Comparison of ENCODE assay signal across 8 cellular contexts in the genomic region with DNA sequence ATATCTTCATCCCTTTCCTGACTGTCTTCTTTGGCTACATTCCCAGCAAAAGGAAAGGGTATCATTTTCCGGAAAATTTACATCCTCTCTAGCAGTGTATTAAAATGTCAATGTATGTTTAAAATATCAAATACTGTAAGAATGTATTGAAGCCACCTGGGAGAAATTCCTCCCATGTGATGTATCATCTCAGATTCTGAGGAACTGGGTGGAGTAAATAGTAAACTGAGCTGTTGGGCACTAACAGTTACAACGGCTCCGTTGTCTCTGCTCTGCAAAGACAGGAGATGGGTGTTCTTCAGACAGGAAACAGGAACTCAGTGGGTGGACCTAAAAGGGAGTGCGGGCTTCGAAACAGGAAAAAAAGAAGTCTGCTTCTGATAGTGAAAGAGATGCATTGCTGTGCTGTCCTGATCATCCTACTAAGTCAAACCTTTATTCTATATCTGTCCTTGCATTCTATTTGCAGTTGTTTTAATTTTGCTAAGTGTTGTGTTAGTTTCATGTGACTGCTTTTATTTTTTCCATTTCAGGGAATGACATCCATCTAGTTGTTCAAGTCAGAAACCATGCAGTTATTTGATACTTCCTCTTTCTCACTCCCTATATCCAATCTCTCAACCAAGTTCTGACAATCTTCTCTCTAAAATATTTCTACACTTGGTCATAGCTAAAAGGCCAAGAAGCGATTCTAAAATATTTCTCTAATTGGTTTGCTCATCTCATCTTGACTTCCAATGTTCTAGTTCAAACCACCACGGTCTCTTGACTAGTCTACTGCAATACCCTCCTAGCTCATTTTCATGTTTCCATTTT. TPM values are rescaled to one million over a fixed set of nuclear protein-coding genes. Genes with fewer than 3 reads are reported as not detected.
A peak's percentile ranks its signal among the peaks of the same experiment; 100 is the strongest.
DNase-seq lines count a peak whose midpoint lies in the region; ATAC-seq and TF ChIP-seq lines count a peak whose summit lies in the region.

No MANE protein-coding gene starts in this region.

- DNase-seq in GM10248 (ENCODE audit: extremely low spot score), result peak; percentile 40
- peak; percentile 70 for DNase-seq in NCI-H460 (ENCODE audit: extremely low read depth, low read depth)
- DNase-seq in central memory CD4-positive, alpha-beta T cell, result peak; percentile 23
- peak; percentile 73 for DNase-seq in pons (ENCODE audit: low spot score)
- DNase-seq in stimulated activated CD4-positive, alpha-beta T cell treated with anti-CD3 and anti-CD28 coated beads, Interleukin-12 subunit alpha, Interleukin-12 subunit beta, amount 100 ng/mL, for 4 hours, result no peak
- DNase-seq in NCI-H2227 treated with DMSO at 0.1 percent for 48 hours (lab: John Stamatoyannopoulos, UW), result no peak

- ATAC-seq in GM21619 (IDR thresholded peaks at IDR 0.05; ENCODE audit: unreplicated experiment) (peak; percentile 51), HG03439 (IDR thresholded peaks at IDR 0.05; ENCODE audit: unreplicated experiment) (no peak)

- POLR2A ChIA-PET in GM10248 (lab: Yijun Ruan, JAX), result no interaction called here

- TF ChIP-seq CTCF in GM10248 (IDR thresholded peaks at IDR 0.05; ENCODE audit: control extremely low read depth, extremely low read depth, low read depth, missing control alignments), result no peak

- CTCF ChIA-PET in GM10248 (lab: Yijun Ruan, JAX), result interaction anchor here (1.4 to 11.2 kb wide), 8 partner anchors 13 to 117 kb away, joined by 3 to 188 read pairs (median 5); partner anchors contain the start of genes CCDC142, TTC31 and WBP1

RNA-seq across cellular contexts. Expression of gene DOK1, which starts 19.4 kb away (rescaled TPM):
- 19.3 and 22.1 TPM in 2 replicates for total RNA-seq in NCI-H460 (2014; rRNA removed; shearing (Covaris generic))
- polyA plus RNA-seq in NCI-H460 (2014; cell fraction: nucleus; rRNA removed), result 18.2 and 29.9 TPM in 2 replicates

RNA-seq across cellular contexts. Expression of gene LOXL3, which starts 20.2 kb away (rescaled TPM):
- 2.9 and 3.1 TPM in 2 replicates for total RNA-seq in NCI-H460 (2014; rRNA removed; shearing (Covaris generic))
- polyA plus RNA-seq in NCI-H460 (2014; cell fraction: nucleus; rRNA removed), result 10.9 and 17.2 TPM in 2 replicates

RNA-seq across cellular contexts. Expression of gene HTRA2, which starts 44.2 kb away (rescaled TPM):
- total RNA-seq in NCI-H460 (2014; rRNA removed; shearing (Covaris generic)), result 46.9 and 52.1 TPM in 2 replicates
- polyA plus RNA-seq in NCI-H460 (2014; cell fraction: nucleus; rRNA removed), result 63.4 and 69.9 TPM in 2 replicates

RNA-seq across cellular contexts. Expression of gene AUP1, which starts 44.4 kb away (rescaled TPM):
- total RNA-seq in NCI-H460 (2014; rRNA removed; shearing (Covaris generic)), result 149 and 161 TPM in 2 replicates
- polyA plus RNA-seq in NCI-H460 (2014; cell fraction: nucleus; rRNA removed), result 276 and 301 TPM in 2 replicates

RNA-seq across cellular contexts. Expression of gene DQX1, which starts 47.9 kb away (rescaled TPM):
- total RNA-seq in NCI-H460 (2014; rRNA removed; shearing (Covaris generic)), result 0.12 TPM in 1 of 2 replicates, not detected in the other
- 0.35 and 0.38 TPM in 2 replicates for polyA plus RNA-seq in NCI-H460 (2014; cell fraction: nucleus; rRNA removed)

Comparison
In these comparisons a context has a peak if more than half of its experiments do, and no peak if none do; other contexts are left out.
1. DNase-seq: peak in GM10248 (single experiment), NCI-H460 (single experiment), central memory CD4-positive, alpha-beta T cell (single experiment) and pons (single experiment); none in stimulated activated CD4-positive, alpha-beta T cell treated with anti-CD3 and anti-CD28 coated beads, Interleukin-12 subunit alpha, Interleukin-12 subunit beta, amount 100 ng/mL, for 4 hours (single experiment) and NCI-H2227 treated with DMSO at 0.1 percent for 48 hours (single experiment).